In genomic region chr2:229492034-229492433, GRCh38 we compare ENCODE assay signal across 17 cellular contexts.
DNase-seq lines count a peak whose midpoint lies in the region; ATAC-seq, FAIRE-seq and TF ChIP-seq lines count a peak whose summit lies in the region.
"Had no signal": no experiment of that assay in that cellular context is flagged by ENCODE, and none has a peak within 500 bp of the region (broad histone marks: within the 10 kb centered on the region; RNA-seq: fewer than 3 reads in every experiment).

No MANE protein-coding gene starts in this region.

- POLR2A ChIA-PET in A549 (lab: Yijun Ruan, JAX) = no interaction called here

- peaks cover 4% of the 10 kb centered on the region for H3K9me3 Mint-ChIP-seq in HFFc6

- peaks cover 48% of the 10 kb centered on the region; the same call in 1 of the 2 replicates for H3K4me1 Mint-ChIP-seq in HFFc6 (ENCODE audit: low read depth)

- H3K27ac Mint-ChIP-seq in HFFc6 = peak overlapping the region; percentile 32; the same call in 1 of the 2 replicates

- no peak for TF ChIP-seq EP300 in A549 (IDR thresholded peaks at IDR 0.05)

- H3K4me1 ChIP-seq in A549 = no peaks in the 10 kb centered on the region
- H3K4me1 ChIP-seq in RWPE2 (ENCODE audit: insufficient read depth, poor library complexity, severe bottlenecking) = peaks cover 10% of the 10 kb centered on the region

- H3K4me3 ChIP-seq in A549 (no peak overlapping the region), RWPE2 (ENCODE audit: severe bottlenecking) (no peak overlapping the region)

- TF ChIP-seq CTCF in A549 (IDR thresholded peaks at IDR 0.05) = no peak
- no peak for TF ChIP-seq CTCF in HFFc6 (IDR thresholded peaks at IDR 0.05)
- no peak for TF ChIP-seq CTCF in RWPE2 (IDR thresholded peaks at IDR 0.05; ENCODE audit: poor library complexity, severe bottlenecking)

- no peaks in the 10 kb centered on the region; the same call in 1 of the 2 replicates for H3K27me3 Mint-ChIP-seq in HFFc6 (ENCODE audit: insufficient read depth)

- H3K36me3 Mint-ChIP-seq in HFFc6 (ENCODE audit: low read depth) = peaks cover 6% of the 10 kb centered on the region; the same call in 1 of the 2 replicates

- H3K27ac ChIP-seq in A549 = peak overlapping the region in 1 of 2 experiments; percentile 28; a peak in 2 of 6 replicates
- peak overlapping the region; percentile 68 for H3K27ac ChIP-seq in RWPE2 (ENCODE audit: poor library complexity, severe bottlenecking)
- H3K27ac ChIP-seq: HL-60 had no signal

- peaks cover 4% of the 10 kb centered on the region; the same call in 1 of the 2 replicates for H3K36me3 ChIP-seq in RWPE2 (ENCODE audit: low read depth)

- TF ChIP-seq POLR2A in A549 (IDR thresholded peaks at IDR 0.05; ENCODE audit: low read length) = no peak

- DNase-seq in A549 (ENCODE audit: low read depth in 1 of 2, low spot score in 1 of 2) = no peak
- DNase-seq in HFFc6 = no peak
- DNase-seq in RWPE2 (ENCODE audit: low spot score) = no peak
- DNase-seq in iris pigment epithelial cell (ENCODE audit: low read depth) = peak; percentile 66
- no peak for DNase-seq in activated naive CD4-positive, alpha-beta T cell treated with Interleukin-2 at 50 U/mL for 16 hours
- no peak for DNase-seq in activated T-cell treated with anti-CD3 and anti-CD28 coated beads, Interleukin-2, amount 50 U/mL, for 48 hours
- no peak for DNase-seq in stimulated activated CD4-positive, alpha-beta T cell treated with anti-CD3 and anti-CD28 coated beads, Interleukin-4, amount 100 ng/mL, for 1 hour
- DNase-seq: C1 segment of cervical spinal cord, KG1, NCI-H1105 treated with DMSO at 0.1 percent for 48 hours, NCI-H1694 treated with DMSO at 0.1 percent for 48 hours, NCI-H226, NCI-H524 treated with DMSO at 0.1 percent for 48 hours had no signal

- H3K27me3 ChIP-seq in RWPE2 (ENCODE audit: insufficient read depth, poor library complexity, severe bottlenecking) = no peaks in the 10 kb centered on the region

- WGBS in A549 (ENCODE audit: missing lambda C conversion rate) = 24% methylated on average over 2 of the region's 2 CpGs

- no peak overlapping the region; the same call in 1 of the 2 replicates for H3K4me3 Mint-ChIP-seq in HFFc6

- FAIRE-seq in A549 (lab: Jason Lieb, UNC) = no peak
- FAIRE-seq: A204.1, GM19239 had no signal

- H3K4me2 ChIP-seq in A549 = no peak overlapping the region

- H3K9me3 ChIP-seq in A549 (peaks cover 5% of the 10 kb centered on the region; the same call in 2 of the 3 replicates), RWPE2 (ENCODE audit: severe bottlenecking) (no peaks in the 10 kb centered on the region)

- CTCF ChIA-PET in A549 (lab: Yijun Ruan, JAX) = no interaction called here

- ATAC-seq in A549 = peak; percentile 10 to 45; a peak in 2 of 6 replicates
- ATAC-seq in RWPE2 (ENCODE audit: low read depth) = no peak
- no peak for ATAC-seq in HG03469 (IDR thresholded peaks at IDR 0.05; ENCODE audit: unreplicated experiment)

- TF ChIP-seq RAD21 in A549 (conservative IDR thresholded peaks at IDR 0.05 in 1 of 2, IDR thresholded peaks at IDR 0.05 in 1 of 2) = no peak

TF ChIP-seq in A549, 52 proteins besides CTCF, POLR2A, EP300 and RAD21:
- no peak for TF ChIP-seq ZFP36 (IDR thresholded peaks at IDR 0.05; ENCODE audit: borderline replicate concordance, partially characterized antibody)
- no peak for TF ChIP-seq ATOH8 (CRISPR knock-in tag; IDR thresholded peaks at IDR 0.05; ENCODE audit: low read depth)
- TF ChIP-seq CHD4 (IDR thresholded peaks at IDR 0.05; ENCODE audit: borderline replicate concordance) = no peak
- TF ChIP-seq ZC3H11A (IDR thresholded peaks at IDR 0.05) = no peak
- no peak for TF ChIP-seq FOSL2 (IDR thresholded peaks at IDR 0.05)
- TF ChIP-seq FOSL2 (CRISPR knock-in tag; IDR thresholded peaks at IDR 0.05) = no peak
- TF ChIP-seq SREBF2 (IDR thresholded peaks at IDR 0.05) = no peak
- no peak for TF ChIP-seq BHLHE40 (IDR thresholded peaks at IDR 0.05; ENCODE audit: low read depth, low read length)

Comparison
In these comparisons a context has a peak if more than half of its experiments do, and no peak if none do; other contexts are left out.
1. ATAC-seq: peak in A549 (2 of 2); none in RWPE2 (single experiment) and HG03469 (single experiment).